Comparison of ENCODE assay signal across 17 cellular contexts in the genomic region with DNA sequence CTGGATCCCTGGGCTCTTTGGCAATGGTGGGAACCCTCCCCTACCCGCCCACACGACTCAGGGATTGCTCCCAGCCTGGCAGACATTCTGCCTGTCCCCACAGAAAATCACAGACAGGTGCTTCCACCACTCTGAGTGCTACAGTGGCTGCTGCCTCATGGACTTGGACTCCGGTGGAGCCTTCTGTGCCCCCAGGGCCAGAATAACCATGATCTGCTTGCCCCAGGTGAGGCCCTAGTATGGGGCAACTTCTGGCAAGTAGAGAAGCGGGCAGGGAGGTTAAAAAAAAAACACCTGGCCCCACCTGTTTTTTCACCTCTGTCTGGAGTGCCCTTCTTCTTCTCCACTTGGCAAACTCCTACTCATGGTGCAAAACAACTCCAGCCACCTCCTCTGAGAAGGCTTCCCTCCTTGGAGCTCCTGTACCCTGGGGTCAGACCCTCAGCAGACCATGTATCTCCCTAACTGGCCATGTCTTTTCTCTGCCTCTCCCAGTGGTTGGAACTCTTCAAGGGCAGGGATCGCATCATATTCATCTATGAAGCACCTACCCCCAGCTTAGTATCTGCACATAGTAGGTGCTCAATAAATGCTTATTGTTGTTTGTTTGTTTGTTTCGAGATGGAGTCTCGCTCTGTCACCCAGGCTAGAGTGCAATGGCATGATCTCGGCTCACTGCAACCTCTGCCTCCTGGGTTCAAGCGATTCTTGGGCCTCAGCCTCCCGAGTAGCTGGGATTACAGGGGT. TPM values are rescaled to one million over a fixed set of nuclear protein-coding genes. Genes with fewer than 3 reads are reported as not detected.
DNase-seq lines count a peak whose midpoint lies in the region; ATAC-seq and TF ChIP-seq lines count a peak whose summit lies in the region.
"Had no signal": no experiment of that assay in that cellular context is flagged by ENCODE, and none has a peak within 500 bp of the region (broad histone marks: within the 10 kb centered on the region; RNA-seq: fewer than 3 reads in every experiment).

No MANE protein-coding gene starts in this region.

- H3K9me3 Mint-ChIP-seq in activated CD4-positive, alpha-beta memory T cell treated with anti-CD3 and anti-CD28 coated beads, Interleukin-2, amount 10 ng/mL, durations not matched to agents 7 days and 5 days, result no peaks in the 10 kb centered on the region
- H3K9me3 Mint-ChIP-seq in activated CD4-positive, alpha-beta memory T cell treated with anti-CD3 and anti-CD28 coated beads for 36 hours, result no peaks in the 10 kb centered on the region
- H3K9me3 Mint-ChIP-seq in glutamatergic neuron (ENCODE audit: unreplicated experiment), result no peaks in the 10 kb centered on the region
- H3K9me3 Mint-ChIP-seq in progenitor cell of endocrine pancreas (ENCODE audit: low read depth), result no peaks in the 10 kb centered on the region

- H3K4me1 Mint-ChIP-seq in activated CD4-positive, alpha-beta memory T cell treated with anti-CD3 and anti-CD28 coated beads, Interleukin-2, amount 10 ng/mL, durations not matched to agents 7 days and 5 days, result peaks cover 2% of the 10 kb centered on the region
- H3K4me1 Mint-ChIP-seq in activated CD4-positive, alpha-beta memory T cell treated with anti-CD3 and anti-CD28 coated beads for 36 hours (ENCODE audit: low read depth), result peaks cover 5% of the 10 kb centered on the region
- H3K4me1 Mint-ChIP-seq in glutamatergic neuron (ENCODE audit: low read depth, unreplicated experiment) (no peaks in the 10 kb centered on the region), progenitor cell of endocrine pancreas (ENCODE audit: low read depth) (peaks cover 2% of the 10 kb centered on the region)

- POLR2A ChIA-PET in activated CD4-positive, alpha-beta memory T cell treated with anti-CD3 and anti-CD28 coated beads, Interleukin-2, amount 10 ng/mL, durations not matched to agents 7 days and 5 days (lab: Charles Lee), result no interaction called here
- POLR2A ChIA-PET in activated CD4-positive, alpha-beta memory T cell treated with anti-CD3 and anti-CD28 coated beads for 36 hours (lab: Charles Lee), result interaction anchor here (0.5 kb wide), 1 partner anchor 16 kb away, joined by 3 read pairs; no protein-coding TSS in a partner anchor
- POLR2A ChIA-PET in HCT116 (lab: Charles Lee), result no interaction called here

- H3K4me1 ChIP-seq in HCT116 (ENCODE audit: control insufficient read depth in 1 of 2, insufficient read depth in 2 of 2, low read length in 2 of 2) (peaks cover 18 to 29% of the 10 kb centered on the region in 2 experiments; a peak in 3 of 4 replicates), colonic mucosa (no peaks in the 10 kb centered on the region)

- H3K4me3 Mint-ChIP-seq in activated CD4-positive, alpha-beta memory T cell treated with anti-CD3 and anti-CD28 coated beads, Interleukin-2, amount 10 ng/mL, durations not matched to agents 7 days and 5 days, result peak overlapping the region; percentile 31
- H3K4me3 Mint-ChIP-seq in activated CD4-positive, alpha-beta memory T cell treated with anti-CD3 and anti-CD28 coated beads for 36 hours, result no peak overlapping the region
- peak overlapping the region; percentile 61 for H3K4me3 Mint-ChIP-seq in glutamatergic neuron (ENCODE audit: unreplicated experiment)
- peak overlapping the region; percentile 58 for H3K4me3 Mint-ChIP-seq in progenitor cell of endocrine pancreas (ENCODE audit: low read depth)

- H3K9me2 ChIP-seq in HCT116 (ENCODE audit: insufficient read depth), result no peaks in the 10 kb centered on the region

- no TSS peak for BruUV-seq in HCT116 (replicated peaks; lab: Mats Ljungman, UMichigan)

- H3K27ac Mint-ChIP-seq in activated CD4-positive, alpha-beta memory T cell treated with anti-CD3 and anti-CD28 coated beads, Interleukin-2, amount 10 ng/mL, durations not matched to agents 7 days and 5 days, result no peak overlapping the region
- no peak overlapping the region for H3K27ac Mint-ChIP-seq in activated CD4-positive, alpha-beta memory T cell treated with anti-CD3 and anti-CD28 coated beads for 36 hours
- H3K27ac Mint-ChIP-seq in glutamatergic neuron (ENCODE audit: unreplicated experiment) (no peak overlapping the region), progenitor cell of endocrine pancreas (no peak overlapping the region)

- H3K4me2 ChIP-seq in HCT116 (ENCODE audit: low read length), result peak overlapping the region; percentile 91

- ATAC-seq in HCT116, result no peak
- no peak for ATAC-seq in GM19397 (IDR thresholded peaks at IDR 0.05; ENCODE audit: unreplicated experiment)
- ATAC-seq: activated CD4-positive, CD25-positive, alpha-beta regulatory T cell treated with anti-CD3 and anti-CD28 coated beads, Interleukin-2, amount 50 U/mL, for 24 hours; gastrocnemius medialis had no signal

- H3K9me3 ChIP-seq in HCT116 (ENCODE audit: control insufficient read depth in 1 of 2, insufficient read depth in 1 of 2, low read depth in 1 of 2, low read length in 2 of 2) (no peaks in the 10 kb centered on the region), colonic mucosa (no peaks in the 10 kb centered on the region)
- H3K9me3 ChIP-seq: gastrocnemius medialis, upper lobe of left lung had no signal

- TF ChIP-seq CTCF in HCT116 (IDR thresholded peaks at IDR 0.05 in 2 of 3, conservative IDR thresholded peaks at IDR 0.05 in 1 of 3; ENCODE audit: borderline replicate concordance in 1 of 3, insufficient read depth in 1 of 3, low read depth in 2 of 3, low read length in 2 of 3), result no peak
- no peak for TF ChIP-seq CTCF in glutamatergic neuron (IDR thresholded peaks at IDR 0.05; ENCODE audit: partially characterized antibody, unreplicated experiment)
- TF ChIP-seq CTCF in progenitor cell of endocrine pancreas (IDR thresholded peaks at IDR 0.05; ENCODE audit: unreplicated experiment), result no peak
- no peak for TF ChIP-seq CTCF in colonic mucosa (IDR thresholded peaks at IDR 0.05)

- H3K79me2 ChIP-seq in HCT116 (ENCODE audit: insufficient read depth, low read length), result no peaks in the 10 kb centered on the region

- H2AFZ ChIP-seq in HCT116 (ENCODE audit: low read depth, low read length, poor library complexity, severe bottlenecking), result no peak overlapping the region

- H3K27ac ChIP-seq in HCT116 (ENCODE audit: low read depth, low read length), result no peak overlapping the region
- no peak overlapping the region for H3K27ac ChIP-seq in colonic mucosa
- H3K27ac ChIP-seq: gastrocnemius medialis, upper lobe of left lung had no signal

- CTCF ChIA-PET in activated CD4-positive, alpha-beta memory T cell treated with anti-CD3 and anti-CD28 coated beads, Interleukin-2, amount 10 ng/mL, durations not matched to agents 7 days and 5 days (lab: Charles Lee), result no interaction called here
- CTCF ChIA-PET in activated CD4-positive, alpha-beta memory T cell treated with anti-CD3 and anti-CD28 coated beads for 36 hours (lab: Charles Lee), result no interaction called here
- CTCF ChIA-PET in HCT116 (lab: Charles Lee), result no interaction called here

- no peak for TF ChIP-seq POLR2A in HCT116 (IDR thresholded peaks at IDR 0.05; ENCODE audit: borderline replicate concordance, extremely low read depth, insufficient read depth, insufficient read length)

- H3K27me3 ChIP-seq in HCT116 (ENCODE audit: insufficient read depth, low read length), result no peaks in the 10 kb centered on the region
- H3K27me3 ChIP-seq in colonic mucosa, result no peaks in the 10 kb centered on the region

- H3K4me3 ChIP-seq in HCT116 (replicated peaks in 1 of 2; ENCODE audit: low read depth in 1 of 2, low read length in 2 of 2), result no peak overlapping the region
- no peak overlapping the region for H3K4me3 ChIP-seq in colonic mucosa

- H3K27me3 Mint-ChIP-seq in activated CD4-positive, alpha-beta memory T cell treated with anti-CD3 and anti-CD28 coated beads, Interleukin-2, amount 10 ng/mL, durations not matched to agents 7 days and 5 days, result peaks cover 27% of the 10 kb centered on the region
- peaks cover 25% of the 10 kb centered on the region for H3K27me3 Mint-ChIP-seq in activated CD4-positive, alpha-beta memory T cell treated with anti-CD3 and anti-CD28 coated beads for 36 hours
- H3K27me3 Mint-ChIP-seq in glutamatergic neuron (ENCODE audit: unreplicated experiment), result peaks cover 10% of the 10 kb centered on the region
- peaks cover 39% of the 10 kb centered on the region for H3K27me3 Mint-ChIP-seq in progenitor cell of endocrine pancreas

- H3K36me3 Mint-ChIP-seq in activated CD4-positive, alpha-beta memory T cell treated with anti-CD3 and anti-CD28 coated beads, Interleukin-2, amount 10 ng/mL, durations not matched to agents 7 days and 5 days (ENCODE audit: low read depth), result no peaks in the 10 kb centered on the region
- H3K36me3 Mint-ChIP-seq in activated CD4-positive, alpha-beta memory T cell treated with anti-CD3 and anti-CD28 coated beads for 36 hours, result no peaks in the 10 kb centered on the region
- H3K36me3 Mint-ChIP-seq in glutamatergic neuron (ENCODE audit: unreplicated experiment) (no peaks in the 10 kb centered on the region), progenitor cell of endocrine pancreas (ENCODE audit: insufficient read depth) (no peaks in the 10 kb centered on the region)

- H3K9ac ChIP-seq in HCT116 (ENCODE audit: low read length) (no peak overlapping the region), colonic mucosa (ENCODE audit: low read depth in 2 of 2, low read length in 2 of 2) (no peak overlapping the region)

- intact Hi-C loops in activated CD4-positive, alpha-beta memory T cell treated with anti-CD3 and anti-CD28 coated beads for 36 hours (cut with micrococcal nuclease), result no loop called here
- intact Hi-C loops in HCT116 (cut with micrococcal nuclease) (no loop called here), colonic mucosa (cut with DNase I) (no loop called here)

- H3K36me3 ChIP-seq in HCT116 (ENCODE audit: control insufficient read depth in 1 of 2, insufficient read depth in 2 of 2, low read length in 2 of 2), result no peaks in the 10 kb centered on the region
- no peaks in the 10 kb centered on the region for H3K36me3 ChIP-seq in colonic mucosa
- H3K36me3 ChIP-seq: gastrocnemius medialis, upper lobe of left lung had no signal

- no peaks in the 10 kb centered on the region for H4K20me1 ChIP-seq in HCT116 (ENCODE audit: insufficient read depth)

- no peak for TF ChIP-seq RAD21 in HCT116 (IDR thresholded peaks at IDR 0.05; ENCODE audit: low read depth)

- no peak for DNase-seq in activated CD4-positive, alpha-beta memory T cell treated with anti-CD3 and anti-CD28 coated beads, Interleukin-2, amount 10 ng/mL, durations not matched to agents 7 days and 5 days
- no peak for DNase-seq in activated CD4-positive, alpha-beta memory T cell treated with anti-CD3 and anti-CD28 coated beads for 36 hours
- no peak for DNase-seq in HCT116 (ENCODE audit: low read depth, low spot score)
- DNase-seq in glutamatergic neuron, result no peak
- DNase-seq in progenitor cell of endocrine pancreas (ENCODE audit: low spot score, unreplicated experiment), result no peak
- DNase-seq in colonic mucosa, result no peak
- no peak for DNase-seq in Kasumi-1 (lab: John Stamatoyannopoulos, UW)
- DNase-seq: amniotic stem cell; cerebellar nuclear complex; gastrocnemius medialis; GF-D8; MV-4-11; stimulated activated CD4-positive, alpha-beta T cell treated with anti-CD3 and anti-CD28 coated beads, Interleukin-4, amount 100 ng/mL, for 1 hour; upper lobe of left lung had no signal

- RAD21 ChIA-PET in HCT116 (lab: Charles Lee; ENCODE audit: low non-redundant PET in 1 of 2, low total read pairs in 2 of 2, uncharacterized antibody in 2 of 2, unreplicated experiment in 2 of 2), result no interaction called here

RNA-seq across cellular contexts. Expression of a gene that starts 1.1 kb away (rescaled TPM):
- not detected for total RNA-seq in activated CD4-positive, alpha-beta memory T cell treated with anti-CD3 and anti-CD28 coated beads, Interleukin-2, amount 10 ng/mL, durations not matched to agents 7 days and 5 days
- total RNA-seq in activated CD4-positive, alpha-beta memory T cell treated with anti-CD3 and anti-CD28 coated beads for 36 hours, result not detected
- total RNA-seq in HCT116 (2021; ENCODE audit: unreplicated experiment), result 1.7 TPM
- 1.1 and 3.6 TPM in 2 replicates for polyA plus RNA-seq in HCT116 (2012)
- not detected for total RNA-seq in glutamatergic neuron (ENCODE audit: unreplicated experiment)
- not detected in 2 replicates for total RNA-seq in progenitor cell of endocrine pancreas
- total RNA-seq in colonic mucosa, result not detected
- total RNA-seq: gastrocnemius medialis, osteoblast, upper lobe of left lung had no signal

RNA-seq across cellular contexts. Expression of a gene that starts 3.3 kb away (rescaled TPM):
- not detected for total RNA-seq in activated CD4-positive, alpha-beta memory T cell treated with anti-CD3 and anti-CD28 coated beads, Interleukin-2, amount 10 ng/mL, durations not matched to agents 7 days and 5 days
- not detected for total RNA-seq in activated CD4-positive, alpha-beta memory T cell treated with anti-CD3 and anti-CD28 coated beads for 36 hours
- total RNA-seq in HCT116 (2021; ENCODE audit: unreplicated experiment), result not detected
- polyA plus RNA-seq in HCT116 (2012), result 0.16 and 0.36 TPM in 2 replicates
- not detected for total RNA-seq in glutamatergic neuron (ENCODE audit: unreplicated experiment)
- total RNA-seq in progenitor cell of endocrine pancreas, result not detected in 2 replicates
- not detected for total RNA-seq in colonic mucosa
- total RNA-seq: gastrocnemius medialis, osteoblast, upper lobe of left lung had no signal

RNA-seq across cellular contexts. Expression of a gene that starts 19.6 kb away (rescaled TPM):
- total RNA-seq in activated CD4-positive, alpha-beta memory T cell treated with anti-CD3 and anti-CD28 coated beads, Interleukin-2, amount 10 ng/mL, durations not matched to agents 7 days and 5 days, result not detected
- not detected for total RNA-seq in activated CD4-positive, alpha-beta memory T cell treated with anti-CD3 and anti-CD28 coated beads for 36 hours
- total RNA-seq in HCT116 (2021; ENCODE audit: unreplicated experiment), result 6.4 TPM
- not detected in 2 replicates for polyA plus RNA-seq in HCT116 (2012)
- not detected for total RNA-seq in glutamatergic neuron (ENCODE audit: unreplicated experiment)
- total RNA-seq in progenitor cell of endocrine pancreas, result 0.87 and 1.7 TPM in 2 replicates
- 10 to 100 TPM in 1 of 2 donors, not detected in 1; 13.7 TPM for total RNA-seq in colonic mucosa
- total RNA-seq: gastrocnemius medialis, osteoblast had no signal

RNA-seq across cellular contexts. Expression of a gene that starts 27.6 kb away (rescaled TPM):
- total RNA-seq in activated CD4-positive, alpha-beta memory T cell treated with anti-CD3 and anti-CD28 coated beads, Interleukin-2, amount 10 ng/mL, durations not matched to agents 7 days and 5 days, result not detected
- not detected for total RNA-seq in activated CD4-positive, alpha-beta memory T cell treated with anti-CD3 and anti-CD28 coated beads for 36 hours
- total RNA-seq in HCT116 (2021; ENCODE audit: unreplicated experiment) (0.71 TPM), glutamatergic neuron (ENCODE audit: unreplicated experiment) (1.7 TPM), progenitor cell of endocrine pancreas (not detected in 2 replicates), colonic mucosa (not detected)
- 0.95 and 1.2 TPM in 2 replicates for polyA plus RNA-seq in HCT116 (2012)
- total RNA-seq: gastrocnemius medialis, osteoblast, upper lobe of left lung had no signal

RNA-seq across cellular contexts. Expression of a gene that starts 40.7 kb away (rescaled TPM):
- total RNA-seq in activated CD4-positive, alpha-beta memory T cell treated with anti-CD3 and anti-CD28 coated beads, Interleukin-2, amount 10 ng/mL, durations not matched to agents 7 days and 5 days, result 1 to 10 TPM in 1 of 2 experiments, under 1 TPM in 1; 0.40 to 1.3 TPM
- total RNA-seq in activated CD4-positive, alpha-beta memory T cell treated with anti-CD3 and anti-CD28 coated beads for 36 hours, result 1 to 10 TPM; 1.5 to 1.6 TPM
- total RNA-seq in HCT116 (2021; ENCODE audit: unreplicated experiment), result 0.79 TPM
- 0.75 and 1.2 TPM in 2 replicates for polyA plus RNA-seq in HCT116 (2012)
- total RNA-seq in glutamatergic neuron (ENCODE audit: unreplicated experiment), result 2.6 TPM
- total RNA-seq in progenitor cell of endocrine pancreas, result 0.36 and 0.98 TPM in 2 replicates
- under 1 TPM in 1 of 2 donors, not detected in 1; 0.30 TPM for total RNA-seq in colonic mucosa
